17 cellular contexts compared by ENCODE assay signal in the genomic region with DNA sequence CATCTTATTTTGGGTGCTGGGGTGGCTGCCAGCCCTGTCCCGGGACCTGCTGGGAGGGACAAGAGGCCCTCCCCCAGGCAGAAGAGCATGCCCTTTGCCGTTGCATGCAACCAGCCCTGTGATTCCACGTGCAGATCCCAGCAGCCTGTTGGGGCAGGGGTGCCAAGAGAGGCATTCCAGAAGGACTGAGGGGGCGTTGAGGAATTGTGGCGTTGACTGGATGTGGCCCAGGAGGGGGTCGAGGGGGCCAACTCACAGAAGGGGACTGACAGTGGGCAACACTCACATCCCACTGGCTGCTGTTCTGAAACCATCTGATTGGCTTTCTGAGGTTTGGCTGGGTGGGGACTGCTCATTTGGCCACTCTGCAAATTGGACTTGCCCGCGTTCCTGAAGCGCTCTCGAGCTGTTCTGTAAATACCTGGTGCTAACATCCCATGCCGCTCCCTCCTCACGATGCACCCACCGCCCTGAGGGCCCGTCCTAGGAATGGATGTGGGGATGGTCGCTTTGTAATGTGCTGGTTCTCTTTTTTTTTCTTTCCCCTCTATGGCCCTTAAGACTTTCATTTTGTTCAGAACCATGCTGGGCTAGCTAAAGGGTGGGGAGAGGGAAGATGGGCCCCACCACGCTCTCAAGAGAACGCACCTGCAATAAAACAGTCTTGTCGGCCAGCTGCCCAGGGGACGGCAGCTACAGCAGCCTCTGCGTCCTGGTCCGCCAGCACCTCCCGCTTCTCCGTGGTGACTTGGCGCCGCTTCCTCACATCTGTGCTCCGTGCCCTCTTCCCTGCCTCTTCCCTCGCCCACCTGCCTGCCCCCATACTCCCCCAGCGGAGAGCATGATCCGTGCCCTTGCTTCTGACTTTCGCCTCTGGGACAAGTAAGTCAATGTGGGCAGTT. TPM values are rescaled to one million over a fixed set of nuclear protein-coding genes. Genes with fewer than 3 reads are reported as not detected.
DNase-seq lines count a peak whose midpoint lies in the region; ATAC-seq and TF ChIP-seq lines count a peak whose summit lies in the region.
"Had no signal": no experiment of that assay in that cellular context is flagged by ENCODE, and none has a peak within 500 bp of the region (broad histone marks: within the 10 kb centered on the region; RNA-seq: fewer than 3 reads in every experiment).

No MANE protein-coding gene starts in this region.

- 60 to 72% methylated on average over 30 of the region's 30 CpGs for WGBS in thyroid gland, 2 donors

- H3K27ac ChIP-seq in cardiac muscle cell (peak overlapping the region; percentile 39), thyroid gland (no peak overlapping the region), uterus (no peak overlapping the region)
- H3K27ac ChIP-seq: psoas muscle, SJCRH30 had no signal

- TF ChIP-seq POLR2A in thyroid gland (IDR thresholded peaks at IDR 0.05) = no peak
- no peak for TF ChIP-seq POLR2A in uterus (IDR thresholded peaks at IDR 0.05)

- H3K4me3 Mint-ChIP-seq in T-cell = no peak overlapping the region

- H3K27me3 ChIP-seq in cardiac muscle cell (no peaks in the 10 kb centered on the region), thyroid gland (no peaks in the 10 kb centered on the region), uterus (no peaks in the 10 kb centered on the region)
- H3K27me3 ChIP-seq: BE2C, SJCRH30 had no signal

- POLR2A ChIA-PET in T-cell (lab: Charles Lee) = interaction anchor here in 1 of 2 donors (0.5 kb wide), 1 partner anchor 536 kb away, joined by 4 read pairs; no protein-coding TSS in a partner anchor

- intact Hi-C loops in Right ventricle myocardium inferior (cut with DNase I) = no loop called here
- intact Hi-C loops in thyroid gland (cut with DNase I) = loop anchor here (10.0 kb wide), 1 partner anchor 125 kb away; no protein-coding TSS in a partner anchor
- intact Hi-C loops in uterus (cut with DNase I; ENCODE audit: low total_unique reads) = no loop called here

- H3K27ac Mint-ChIP-seq in T-cell = peak overlapping the region; percentile 44 to 47

- no peaks in the 10 kb centered on the region for H3K27me3 Mint-ChIP-seq in T-cell

- peaks cover 65 to 79% (median 73%) of the 10 kb centered on the region in 3 donors for H3K4me1 Mint-ChIP-seq in T-cell

- H3K9me3 Mint-ChIP-seq in T-cell = no peaks in the 10 kb centered on the region

- DNase-seq in cardiac muscle cell (ENCODE audit: low read depth in 1 of 2, low spot score in 1 of 2) (no peak), Right ventricle myocardium inferior (ENCODE audit: missing footprints) (no peak), T-cell (no peak), iPS-NIHi11 (ENCODE audit: low spot score) (peak; percentile 2), thyroid gland (peak; percentile 60 to 72), NOMO-1 (lab: John Stamatoyannopoulos, UW; ENCODE audit: unreplicated experiment in 2 of 2) (no peak), NCI-H128 (lab: John Stamatoyannopoulos, UW; ENCODE audit: unreplicated experiment) (no peak), uterus (no peak)
- DNase-seq: activated CD4-positive, CD25-positive, alpha-beta regulatory T cell; BE2C; central memory CD4-positive, alpha-beta T cell; mesendoderm; NCI-H1105 treated with DMSO at 0.1 percent for 48 hours; NCI-H526; SJCRH30 had no signal

- H3K9me3 ChIP-seq in cardiac muscle cell (ENCODE audit: low read depth) (no peaks in the 10 kb centered on the region), thyroid gland (no peaks in the 10 kb centered on the region), uterus (no peaks in the 10 kb centered on the region)
- H3K9me3 ChIP-seq: BE2C, psoas muscle, SJCRH30 had no signal

- no peak for TF ChIP-seq CTCF in cardiac muscle cell (IDR thresholded peaks at IDR 0.05; ENCODE audit: low read depth, low read length)
- TF ChIP-seq CTCF in thyroid gland (IDR thresholded peaks at IDR 0.05) = no peak
- TF ChIP-seq CTCF in uterus (IDR thresholded peaks at IDR 0.05) = no peak

- H3K4me1 ChIP-seq in cardiac muscle cell (ENCODE audit: low read depth) (no peaks in the 10 kb centered on the region), thyroid gland (peaks cover 20 to 39% of the 10 kb centered on the region in 2 donors), uterus (no peaks in the 10 kb centered on the region)
- H3K4me1 ChIP-seq: BE2C, SJCRH30 had no signal

- ATAC-seq in Right ventricle myocardium inferior = no peak
- ATAC-seq in T-cell (replicated peaks in 1 of 4) = no peak
- ATAC-seq: psoas muscle had no signal

- peaks cover 38% of the 10 kb centered on the region for H3K36me3 Mint-ChIP-seq in T-cell

- H3K4me3 ChIP-seq in cardiac muscle cell = no peak overlapping the region
- H3K4me3 ChIP-seq in thyroid gland (replicated peaks in 1 of 3) = no peak overlapping the region
- H3K4me3 ChIP-seq in uterus = no peak overlapping the region
- H3K4me3 ChIP-seq: psoas muscle, SJCRH30 had no signal

- CTCF ChIA-PET in T-cell (lab: Charles Lee) = interaction anchor here in 1 of 2 donors (0.6 to 0.8 kb wide), 2 partner anchors 20 to 104 kb away, joined by 3 read pairs; no protein-coding TSS in a partner anchor

- H3K36me3 ChIP-seq in cardiac muscle cell (peaks cover 34% of the 10 kb centered on the region), thyroid gland (peaks cover 25 to 32% of the 10 kb centered on the region in 2 donors), uterus (no peaks in the 10 kb centered on the region)

RNA-seq across cellular contexts. Expression of a gene that starts 8.6 kb away (rescaled TPM):
- total RNA-seq in cardiac muscle cell = 414 and 867 TPM in 2 replicates
- polyA plus RNA-seq in cardiac muscle cell = 412 and 576 TPM in 2 replicates
- total RNA-seq in Right ventricle myocardium inferior = 378 TPM
- 100 to 1,000 TPM; 183 to 256 (median 208) TPM for total RNA-seq in T-cell
- 100 to 1,000 TPM; 108 to 190 (median 155) TPM for total RNA-seq in thyroid gland
- total RNA-seq in uterus = 100 to 1,000 TPM in 3 of 4 donors, 10 to 100 TPM in 1; 83.8 to 225 (median 157) TPM

RNA-seq across cellular contexts. Expression of a gene that starts 15.1 kb away (rescaled TPM):
- 0.12 and 0.35 TPM in 2 replicates for total RNA-seq in cardiac muscle cell
- 0.82 TPM in 1 of 2 replicates, not detected in the other for polyA plus RNA-seq in cardiac muscle cell
- 3.8 TPM for total RNA-seq in Right ventricle myocardium inferior
- total RNA-seq in T-cell = 1 to 10 TPM; 1.2 to 5.4 (median 3.5) TPM
- total RNA-seq in thyroid gland = 10 to 100 TPM in 2 of 4 donors, 1 to 10 TPM in 2; 9.0 to 21.9 (median 12.7) TPM
- 1 to 10 TPM in 2 of 4 donors, under 1 TPM in 2; 0.51 to 6.1 (median 3.5) TPM for total RNA-seq in uterus
- total RNA-seq: SJCRH30 had no signal

RNA-seq across cellular contexts. Expression of a gene that starts 26.2 kb away (rescaled TPM):
- total RNA-seq in cardiac muscle cell (not detected in 2 replicates), Right ventricle myocardium inferior (not detected), T-cell (1 to 10 TPM in 3 of 5 donors, not detected in 2; 3.3 to 7.9 (median 3.6) TPM), thyroid gland (not detected), uterus (not detected)
- 6.8 and 16.2 TPM in 2 replicates for polyA plus RNA-seq in cardiac muscle cell
- total RNA-seq: psoas muscle, SJCRH30 had no signal
- polyA plus RNA-seq: esophagus, psoas muscle had no signal

RNA-seq across cellular contexts. Expression of a gene that starts 51.2 kb away (rescaled TPM):
- 115 and 142 TPM in 2 replicates for total RNA-seq in cardiac muscle cell
- polyA plus RNA-seq in cardiac muscle cell = 107 and 153 TPM in 2 replicates
- 14.1 TPM for total RNA-seq in Right ventricle myocardium inferior
- under 1 TPM; 0.15 to 0.56 (median 0.37) TPM for total RNA-seq in T-cell
- total RNA-seq in thyroid gland = 1 to 10 TPM; 1.7 to 3.2 (median 2.7) TPM
- total RNA-seq in uterus = 10 to 100 TPM in 3 of 4 donors, under 1 TPM in 1; 0.29 to 90.1 (median 30.3) TPM

Comparison
In these comparisons a context has a peak if more than half of its experiments do, and no peak if none do; other contexts are left out.
1. DNase-seq: peak in iPS-NIHi11 (single experiment) and thyroid gland (2 of 2); none in cardiac muscle cell (0 of 2), Right ventricle myocardium inferior (single experiment), T-cell (0 of 34), NOMO-1 (0 of 2), NCI-H128 (single experiment) and uterus (0 of 2).